In the genomic region with DNA sequence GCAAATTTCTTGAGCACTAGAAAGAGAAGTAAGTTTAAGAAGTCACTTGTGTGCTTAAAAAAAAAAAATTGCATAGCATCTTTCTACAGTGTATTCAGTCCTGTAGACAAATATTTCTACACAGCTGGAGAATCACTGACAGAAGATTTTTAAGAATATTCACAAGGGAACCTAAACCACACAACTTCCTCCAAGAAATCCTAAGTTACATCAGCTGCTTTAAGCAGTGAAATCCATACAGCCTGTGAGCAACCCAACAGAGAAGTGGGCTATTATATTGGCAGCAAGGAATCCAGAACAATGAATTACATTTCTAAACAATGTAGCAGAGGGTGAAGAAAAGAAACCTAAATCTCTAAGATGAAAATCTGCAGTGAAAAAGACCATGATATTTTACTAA, we compare ENCODE assay signal across 10 cellular contexts. TPM values are rescaled to one million over a fixed set of nuclear protein-coding genes. Genes with fewer than 3 reads are reported as not detected.
DNase-seq lines count a peak whose midpoint lies in the region; ATAC-seq and TF ChIP-seq lines count a peak whose summit lies in the region.
"Had no signal": no experiment of that assay in that cellular context is flagged by ENCODE, and none has a peak within 500 bp of the region (broad histone marks: within the 10 kb centered on the region; RNA-seq: fewer than 3 reads in every experiment).

No MANE protein-coding gene starts in this region.

- no peak for TF ChIP-seq POLR2A in gastroesophageal sphincter (IDR thresholded peaks at IDR 0.05)

- DNase-seq in HFFc6 (no peak), T-helper 17 cell (no peak), NCI-H446 (lab: John Stamatoyannopoulos, UW) (no peak)
- DNase-seq in activated CD4-positive, alpha-beta memory T cell treated with anti-CD3 and anti-CD28 coated beads, Interleukin-2, amount 10 ng/mL, durations not matched to agents 7 days and 5 days: no peak
- DNase-seq: NCI-H1048 had no signal

- no peaks in the 10 kb centered on the region for H3K36me3 Mint-ChIP-seq in HFFc6 (ENCODE audit: low read depth)
- H3K36me3 Mint-ChIP-seq in T-helper 17 cell (ENCODE audit: low read depth): no peaks in the 10 kb centered on the region
- H3K36me3 Mint-ChIP-seq in stimulated activated memory B cell treated with anti-CD40 and anti-IgM and Interleukin-4, amounts not matched to agents 10 μg/mL and 1 μg/mL and 100 μg/mL, for 72 hours: no peaks in the 10 kb centered on the region
- H3K36me3 Mint-ChIP-seq in activated CD4-positive, alpha-beta memory T cell treated with anti-CD3 and anti-CD28 coated beads, Interleukin-2, amount 10 ng/mL, durations not matched to agents 7 days and 5 days (ENCODE audit: low read depth): no peaks in the 10 kb centered on the region
- H3K36me3 Mint-ChIP-seq: activated naive CD4-positive, alpha-beta T cell treated with anti-CD3 and anti-CD28 coated beads, Interleukin-2, amount 50 U/mL, for 72 hours had no signal

- peak overlapping the region in 3 of 4 donors; percentile 66 to 80 (median 77) for H3K27ac ChIP-seq in gastroesophageal sphincter

- H3K4me3 ChIP-seq in gastroesophageal sphincter: peak overlapping the region; percentile 1 to 52

- H3K4me1 Mint-ChIP-seq in HFFc6 (ENCODE audit: low read depth): peaks cover 66% of the 10 kb centered on the region
- H3K4me1 Mint-ChIP-seq in T-helper 17 cell: peaks cover 39% of the 10 kb centered on the region
- H3K4me1 Mint-ChIP-seq in stimulated activated memory B cell treated with anti-CD40 and anti-IgM and Interleukin-4, amounts not matched to agents 10 μg/mL and 1 μg/mL and 100 μg/mL, for 72 hours: peaks cover 10% of the 10 kb centered on the region
- peaks cover 27% of the 10 kb centered on the region for H3K4me1 Mint-ChIP-seq in activated CD4-positive, alpha-beta memory T cell treated with anti-CD3 and anti-CD28 coated beads, Interleukin-2, amount 10 ng/mL, durations not matched to agents 7 days and 5 days

- H3K27me3 Mint-ChIP-seq in HFFc6 (ENCODE audit: insufficient read depth): no peaks in the 10 kb centered on the region; the same call in 1 of the 2 replicates
- no peaks in the 10 kb centered on the region for H3K27me3 Mint-ChIP-seq in T-helper 17 cell
- H3K27me3 Mint-ChIP-seq in stimulated activated memory B cell treated with anti-CD40 and anti-IgM and Interleukin-4, amounts not matched to agents 10 μg/mL and 1 μg/mL and 100 μg/mL, for 72 hours: no peaks in the 10 kb centered on the region
- no peaks in the 10 kb centered on the region for H3K27me3 Mint-ChIP-seq in activated CD4-positive, alpha-beta memory T cell treated with anti-CD3 and anti-CD28 coated beads, Interleukin-2, amount 10 ng/mL, durations not matched to agents 7 days and 5 days

- H3K27me3 ChIP-seq in gastroesophageal sphincter: no peaks in the 10 kb centered on the region

- TF ChIP-seq EP300 in gastroesophageal sphincter (IDR thresholded peaks at IDR 0.05): no peak

- H3K27ac Mint-ChIP-seq in HFFc6 (peak overlapping the region; percentile 18; the same call in 1 of the 2 replicates), T-helper 17 cell (peak overlapping the region; percentile 51)
- H3K27ac Mint-ChIP-seq in stimulated activated memory B cell treated with anti-CD40 and anti-IgM and Interleukin-4, amounts not matched to agents 10 μg/mL and 1 μg/mL and 100 μg/mL, for 72 hours: peak overlapping the region; percentile 40
- H3K27ac Mint-ChIP-seq in activated CD4-positive, alpha-beta memory T cell treated with anti-CD3 and anti-CD28 coated beads, Interleukin-2, amount 10 ng/mL, durations not matched to agents 7 days and 5 days: no peak overlapping the region
- H3K27ac Mint-ChIP-seq: T-helper 1 cell treated with Interleukin-12 subunit alpha and Interleukin-12 subunit beta and Interleukin-4 antibody, amounts not matched to agents 30 μg/mL and 1 μg/mL, for 36 hours had no signal

- peaks cover 0 to 99% (median 17%) of the 10 kb centered on the region in 3 donors for H3K4me1 ChIP-seq in gastroesophageal sphincter

- no peak for TF ChIP-seq CTCF in HFFc6 (IDR thresholded peaks at IDR 0.05)
- no peak for TF ChIP-seq CTCF in gastroesophageal sphincter (IDR thresholded peaks at IDR 0.05)

- H3K9me3 ChIP-seq in T-helper 17 cell (ENCODE audit: control insufficient read depth, low read length, poor library complexity, severe bottlenecking) (no peaks in the 10 kb centered on the region), gastroesophageal sphincter (no peaks in the 10 kb centered on the region)

- ATAC-seq in T-helper 17 cell: no peak
- no peak for ATAC-seq in gastroesophageal sphincter
- no peak for ATAC-seq in stimulated activated memory B cell treated with anti-CD40 and anti-IgM and Interleukin-4, amounts not matched to agents 10 μg/mL and 1 μg/mL and 100 μg/mL, for 72 hours
- no peak for ATAC-seq in GM21381 (IDR thresholded peaks at IDR 0.05; ENCODE audit: unreplicated experiment)

- POLR2A ChIA-PET in activated CD4-positive, alpha-beta memory T cell treated with anti-CD3 and anti-CD28 coated beads, Interleukin-2, amount 10 ng/mL, durations not matched to agents 7 days and 5 days (lab: Charles Lee): interaction anchor here (0.7 kb wide), 1 partner anchor 15 kb away, joined by 3 read pairs; no protein-coding TSS in a partner anchor

- H3K9me3 Mint-ChIP-seq in HFFc6: no peaks in the 10 kb centered on the region
- no peaks in the 10 kb centered on the region for H3K9me3 Mint-ChIP-seq in stimulated activated memory B cell treated with anti-CD40 and anti-IgM and Interleukin-4, amounts not matched to agents 10 μg/mL and 1 μg/mL and 100 μg/mL, for 72 hours
- H3K9me3 Mint-ChIP-seq in activated CD4-positive, alpha-beta memory T cell treated with anti-CD3 and anti-CD28 coated beads, Interleukin-2, amount 10 ng/mL, durations not matched to agents 7 days and 5 days: no peaks in the 10 kb centered on the region
- H3K9me3 Mint-ChIP-seq: activated naive CD4-positive, alpha-beta T cell treated with anti-CD3 and anti-CD28 coated beads, Interleukin-2, amount 50 U/mL, for 72 hours; T-helper 1 cell treated with Interleukin-12 subunit alpha and Interleukin-12 subunit beta and Interleukin-4 antibody, amounts not matched to agents 30 μg/mL and 1 μg/mL, for 36 hours had no signal

- H3K4me3 Mint-ChIP-seq in HFFc6: peak overlapping the region; percentile 91; the same call in 1 of the 2 replicates
- no peak overlapping the region for H3K4me3 Mint-ChIP-seq in T-helper 17 cell
- no peak overlapping the region for H3K4me3 Mint-ChIP-seq in stimulated activated memory B cell treated with anti-CD40 and anti-IgM and Interleukin-4, amounts not matched to agents 10 μg/mL and 1 μg/mL and 100 μg/mL, for 72 hours
- H3K4me3 Mint-ChIP-seq in activated CD4-positive, alpha-beta memory T cell treated with anti-CD3 and anti-CD28 coated beads, Interleukin-2, amount 10 ng/mL, durations not matched to agents 7 days and 5 days: no peak overlapping the region

- CTCF ChIA-PET in activated CD4-positive, alpha-beta memory T cell treated with anti-CD3 and anti-CD28 coated beads, Interleukin-2, amount 10 ng/mL, durations not matched to agents 7 days and 5 days (lab: Charles Lee): interaction anchor here (1.0 to 1.3 kb wide), 3 partner anchors 12 to 58 kb away, joined by 3 to 4 read pairs (median 3); no protein-coding TSS in a partner anchor

- no peaks in the 10 kb centered on the region for H3K36me3 ChIP-seq in gastroesophageal sphincter

RNA-seq across cellular contexts. Expression of gene DOCK9, which starts 1.5 kb away (rescaled TPM):
- total RNA-seq in HFFc6 (2021; fragmentation: NEBNext Ultra II Directional; extraction: Animal tissue kit (Norgen Biotek cat#: 25700)): 10 to 100 TPM; 21.8 to 30.5 (median 25.5) TPM
- total RNA-seq in T-helper 17 cell: 100 to 1,000 TPM in 1 of 2 donors, 10 to 100 TPM in 1; 95.2 to 119 TPM
- total RNA-seq in gastroesophageal sphincter: 100 to 1,000 TPM in 3 of 4 donors, 10 to 100 TPM in 1; 84.1 to 203 (median 150) TPM
- 10 to 100 TPM; 86.0 to 87.7 TPM for total RNA-seq in activated CD4-positive, alpha-beta memory T cell treated with anti-CD3 and anti-CD28 coated beads, Interleukin-2, amount 10 ng/mL, durations not matched to agents 7 days and 5 days
